8 cellular contexts compared by ENCODE assay signal in the genomic region with DNA sequence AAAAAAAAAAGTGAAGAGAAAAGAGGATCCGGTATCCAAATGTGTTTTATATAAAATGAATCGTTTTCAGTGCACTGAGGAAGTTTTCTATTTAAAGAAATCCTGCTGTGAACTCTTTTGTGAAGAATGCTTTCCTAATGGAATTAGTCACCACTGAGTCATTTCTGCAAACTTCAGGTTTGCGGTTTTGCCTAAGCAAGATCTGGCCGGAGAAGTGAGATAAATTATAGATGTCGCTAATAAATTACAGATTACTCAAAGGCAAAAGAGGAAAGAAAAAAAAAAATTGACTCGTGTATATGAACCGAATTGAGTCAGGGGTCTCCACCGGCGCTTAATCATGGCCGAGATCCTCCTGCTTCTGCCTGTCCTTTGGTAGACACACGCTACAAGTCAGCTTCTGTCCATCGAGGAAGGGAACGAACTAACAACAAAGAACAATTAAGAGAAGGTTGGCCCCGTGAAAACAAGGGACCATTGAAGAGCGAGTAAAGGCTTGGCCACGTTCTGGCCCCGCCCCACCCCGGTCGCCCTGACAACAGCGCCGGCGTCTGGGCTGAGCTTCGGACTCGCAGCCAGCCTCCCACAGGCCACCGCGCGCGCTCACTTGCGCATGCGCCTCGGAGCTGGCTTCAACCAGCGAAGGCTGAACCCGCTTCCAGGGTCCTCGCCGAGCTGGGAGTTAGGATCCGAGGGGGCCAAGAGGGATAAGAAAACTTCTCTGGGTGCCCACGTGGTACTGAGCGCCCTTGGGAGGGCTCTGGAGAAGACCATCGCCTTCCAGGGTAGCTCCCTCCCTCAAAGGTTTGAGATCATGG. TPM values are rescaled to one million over a fixed set of nuclear protein-coding genes. Genes with fewer than 3 reads are reported as not detected.
DNase-seq lines count a peak whose midpoint lies in the region; ATAC-seq, FAIRE-seq and TF ChIP-seq lines count a peak whose summit lies in the region.

No MANE protein-coding gene starts in this region.

- no peaks in the 10 kb centered on the region for H3K9me3 ChIP-seq in keratinocyte (ENCODE audit: control insufficient read depth, low read depth, low read length)

- no peaks in the 10 kb centered on the region for H4K20me1 ChIP-seq in keratinocyte (ENCODE audit: control insufficient read depth, extremely low read depth, insufficient read depth, low read length)

- H3K4me3 ChIP-seq in keratinocyte (ENCODE audit: control insufficient read depth in 2 of 3, extremely low read depth in 1 of 3, insufficient read depth in 2 of 3, low read depth in 1 of 3, low read length in 3 of 3): peak overlapping the region; percentile 65 to 96 (median 92)

- peak overlapping the region; percentile 100 for H3K4me2 ChIP-seq in keratinocyte (ENCODE audit: control insufficient read depth, extremely low read depth, insufficient read depth, low read depth, low read length)

- H3K27me3 ChIP-seq in keratinocyte (ENCODE audit: control insufficient read depth, extremely low read depth, insufficient read depth, low read length): no peaks in the 10 kb centered on the region

- peaks cover 6% of the 10 kb centered on the region for H3K79me2 ChIP-seq in keratinocyte (ENCODE audit: control insufficient read depth, insufficient read depth, low read length)

- H3K9ac ChIP-seq in keratinocyte (ENCODE audit: control insufficient read depth, extremely low read depth, insufficient read depth, low read length): peak overlapping the region; percentile 98

- peaks cover 17% of the 10 kb centered on the region for H3K4me1 ChIP-seq in keratinocyte (ENCODE audit: control insufficient read depth, extremely low read depth, insufficient read depth, low read length)

- H3K9me1 ChIP-seq in keratinocyte (ENCODE audit: control insufficient read depth, extremely low read depth, insufficient read depth, low read length): no peaks in the 10 kb centered on the region

- DNase-seq in AG09319 (ENCODE audit: extremely low read depth, low read depth) (peak; percentile 85), NCI-H446 treated with DMSO at 0.1 percent for 48 hours (lab: John Stamatoyannopoulos, UW) (peak; percentile 79), cerebellum (ENCODE audit: low spot score) (peak; percentile 99), keratinocyte (ENCODE audit: low read depth, low spot score) (peak; percentile 63)
- peak; percentile 89 for DNase-seq in activated CD4-positive, alpha-beta T cell treated with anti-CD3 and anti-CD28 coated beads for 1 hour
- peak; percentile 85 to 93 (median 91) for DNase-seq in stimulated activated CD4-positive, alpha-beta T cell treated with anti-CD3 and anti-CD28 coated beads, Interleukin-12 subunit alpha, Interleukin-12 subunit beta, amount 100 ng/mL, for 48 hours (ENCODE audit: low read depth in 2 of 3, low spot score in 1 of 3)

- H3K27ac ChIP-seq in keratinocyte (ENCODE audit: control insufficient read depth, insufficient read depth, low read length): peak overlapping the region; percentile 99

- dilution Hi-C loops in keratinocyte (cut with MboI; ENCODE audit: extremely low pct_ligation_motif_present, low sequenced_read_pairs): no loop called here

- peak; percentile 98 for ATAC-seq in GM19035 (IDR thresholded peaks at IDR 0.05; ENCODE audit: unreplicated experiment)
- ATAC-seq in HG03354 (IDR thresholded peaks at IDR 0.05; ENCODE audit: poor library complexity, severe bottlenecking, unreplicated experiment): peak; percentile 98

- TF ChIP-seq CTCF in AG09319 (IDR thresholded peaks at IDR 0.05; ENCODE audit: low read depth, low read length) (no peak), keratinocyte (optimal IDR thresholded peaks at IDR 0.05 in 1 of 3, IDR thresholded peaks at IDR 0.05 in 1 of 3, conservative IDR thresholded peaks at IDR 0.05 in 1 of 3; ENCODE audit: extremely low read depth in 1 of 3, insufficient read depth in 2 of 3, low read length in 3 of 3) (no peak)

- peak overlapping the region; percentile 93 for H2AFZ ChIP-seq in keratinocyte (ENCODE audit: control insufficient read depth, low read length)

- FAIRE-seq in keratinocyte (lab: Jason Lieb, UNC): peak; percentile 77

- H3K36me3 ChIP-seq in keratinocyte (ENCODE audit: control insufficient read depth in 2 of 2, extremely low read depth in 1 of 2, insufficient read depth in 2 of 2, low read length in 2 of 2): no peaks in the 10 kb centered on the region

RNA-seq across cellular contexts. Expression of a gene that starts 33.0 kb away (rescaled TPM):
- 22.1 TPM for total RNA-seq in cerebellum
- polyA plus RNA-seq in keratinocyte: 19.2 to 32.5 TPM (median 22.8 TPM) in 3 replicates
- 5.5 TPM for polyA plus RNA-seq in keratinocyte (2011; ENCODE audit: low read depth)
- polyA plus RNA-seq in keratinocyte (2011; cell fraction: cytosol; rRNA removed): 11.0 and 17.3 TPM in 2 replicates
- polyA plus RNA-seq in keratinocyte (2011; cell fraction: nucleus; rRNA removed): 58.8 and 76.3 TPM in 2 replicates
- polyA plus RNA-seq in keratinocyte (2012; ENCODE audit: low replicate concordance): 16.2 and 17.1 TPM in 2 replicates
- 17.9 to 25.2 TPM (median 20.5 TPM) in 3 replicates for polyA minus RNA-seq in keratinocyte
- polyA minus RNA-seq in keratinocyte (2011; cell fraction: cytosol; rRNA and poly(A)+ RNA removed): 37.8 TPM
- 19.1 and 22.9 TPM in 2 replicates for polyA minus RNA-seq in keratinocyte (2011; cell fraction: nucleus; rRNA and poly(A)+ RNA removed)

RNA-seq across cellular contexts. Expression of a gene that starts 42.9 kb away (rescaled TPM):
- 15.5 TPM for total RNA-seq in cerebellum
- polyA plus RNA-seq in keratinocyte: 118 to 211 TPM (median 143 TPM) in 3 replicates
- 76.7 TPM for polyA plus RNA-seq in keratinocyte (2011; ENCODE audit: low read depth)
- polyA plus RNA-seq in keratinocyte (2011; cell fraction: cytosol; rRNA removed): 128 and 190 TPM in 2 replicates
- 44.4 and 51.0 TPM in 2 replicates for polyA plus RNA-seq in keratinocyte (2011; cell fraction: nucleus; rRNA removed)
- polyA plus RNA-seq in keratinocyte (2012; ENCODE audit: low replicate concordance): 165 and 197 TPM in 2 replicates
- polyA minus RNA-seq in keratinocyte: 40.4 to 93.4 TPM (median 80.7 TPM) in 3 replicates
- polyA minus RNA-seq in keratinocyte (2011; cell fraction: cytosol; rRNA and poly(A)+ RNA removed): 119 TPM
- 9.8 and 13.0 TPM in 2 replicates for polyA minus RNA-seq in keratinocyte (2011; cell fraction: nucleus; rRNA and poly(A)+ RNA removed)

Comparison
In these comparisons a context has a peak if more than half of its experiments do, and no peak if none do; other contexts are left out.
1. Peak in every context shown above with its lines: DNase-seq, ATAC-seq, H3K4me3 ChIP-seq and H3K27ac ChIP-seq.